In the genomic region with DNA sequence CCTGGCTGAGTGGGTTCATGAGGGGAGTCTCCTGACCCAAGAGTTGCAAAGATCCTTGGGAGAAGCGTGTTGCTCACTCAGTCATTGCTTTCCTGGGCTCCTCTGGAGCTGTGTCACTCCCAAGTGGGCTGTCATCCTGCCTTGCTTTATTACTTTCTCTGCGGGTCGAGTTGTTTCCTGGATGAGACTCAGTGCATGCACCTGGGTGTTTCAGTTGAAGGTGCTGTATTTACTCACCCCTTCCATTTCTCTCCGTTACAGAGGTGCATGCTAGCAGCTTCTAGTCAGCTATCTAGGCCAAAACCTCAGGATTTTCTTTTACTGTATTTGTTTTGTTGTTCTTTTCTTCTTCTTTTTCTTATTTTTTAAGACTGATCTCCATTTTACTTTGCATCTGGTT, we compare ENCODE assay signal across 20 cellular contexts.
"Had no signal": no experiment of that assay in that cellular context is flagged by ENCODE, and none has a peak within 500 bp of the region (broad histone marks: within the 10 kb centered on the region; RNA-seq: fewer than 3 reads in every experiment).

No MANE protein-coding gene starts in this region.

- H3K4me3 ChIP-seq: MG63, SJSA1, SK-N-MC had no signal

- H3K4me1 Mint-ChIP-seq: T-cell had no signal

- H3K27ac ChIP-seq: SJSA1, SK-N-MC had no signal

- H3K36me3 ChIP-seq: MG63, SJSA1 had no signal

- H3K27me3 Mint-ChIP-seq: T-cell had no signal

- H3K9me3 ChIP-seq: MG63, SJSA1 had no signal

- H3K36me3 Mint-ChIP-seq: T-cell had no signal

- H3K27ac Mint-ChIP-seq: T-cell had no signal

- H3K4me1 ChIP-seq: SJSA1 had no signal

- H3K27me3 ChIP-seq: MG63, SJSA1 had no signal

- ATAC-seq: T-cell had no signal

- DNase-seq: Karpas-422, KG1, MG63, NCI-H1048, NCI-H1105, NCI-H1436 treated with DMSO at 0.1 percent for 48 hours, NCI-H1694, NCI-H187 treated with DMSO at 0.1 percent for 48 hours, NCI-H2029 treated with DMSO at 0.1 percent for 48 hours, NCI-H2171 treated with DMSO at 0.1 percent for 48 hours, NCI-H2227 treated with DMSO at 0.1 percent for 48 hours, NCI-H524, NCI-H526 treated with DMSO at 0.1 percent for 48 hours, NCI-H774, Right ventricle myocardium superior, RPMI8226, SIG-M5, T-cell had no signal

- H3K4me3 Mint-ChIP-seq: T-cell had no signal
